Comparison of ENCODE assay signal across 7 cellular contexts in genomic region chr12:110073049-110073831, GRCh38. TPM values are rescaled to one million over a fixed set of nuclear protein-coding genes. Genes with fewer than 3 reads are reported as not detected.
DNase-seq lines count a peak whose midpoint lies in the region; FAIRE-seq and TF ChIP-seq lines count a peak whose summit lies in the region.

No MANE protein-coding gene starts in this region.

- no peak overlapping the region for H2AK5ac ChIP-seq in mesenchymal stem cell (ENCODE audit: low read length, severe bottlenecking)

- no peaks in the 10 kb centered on the region for H3K79me1 ChIP-seq in mesenchymal stem cell (replicated peaks; ENCODE audit: low read length, poor library complexity, severe bottlenecking)

- H3K36me3 Mint-ChIP-seq in HFFc6 (ENCODE audit: low read depth): no peaks in the 10 kb centered on the region

- H4K8ac ChIP-seq in mesenchymal stem cell (ENCODE audit: low read length): no peak overlapping the region

- H3K4me3 Mint-ChIP-seq in HFFc6: peak overlapping the region; percentile 85

- H3K9me3 ChIP-seq in mesenchymal stem cell (ENCODE audit: control insufficient read depth, low read length) (no peaks in the 10 kb centered on the region), thymus (ENCODE audit: control insufficient read depth) (no peaks in the 10 kb centered on the region), HAP-1 (no peaks in the 10 kb centered on the region)

- H3K27ac Mint-ChIP-seq in HFFc6: no peak overlapping the region

- no peak overlapping the region for H2BK15ac ChIP-seq in mesenchymal stem cell (ENCODE audit: low read depth, poor library complexity, severe bottlenecking)

- no peak for FAIRE-seq in RCC 7860 (lab: Jason Lieb, UNC)

- H3K27me3 Mint-ChIP-seq in HFFc6 (ENCODE audit: insufficient read depth): peaks cover 12% of the 10 kb centered on the region

- TF ChIP-seq CTCF in HFFc6 (IDR thresholded peaks at IDR 0.05): no peak

- peaks cover 1% of the 10 kb centered on the region for H3K4me1 ChIP-seq in mesenchymal stem cell (ENCODE audit: control insufficient read depth, insufficient read depth, low read depth, low read length)
- peaks cover 3% of the 10 kb centered on the region for H3K4me1 ChIP-seq in thymus (ENCODE audit: control insufficient read depth, insufficient read depth, low read length)
- H3K4me1 ChIP-seq in HAP-1: no peaks in the 10 kb centered on the region

- H3K4me3 ChIP-seq in mesenchymal stem cell (ENCODE audit: insufficient read depth in 1 of 2, low read depth in 1 of 2, low read length in 2 of 2) (peak overlapping the region in 1 of 2 experiments; percentile 76), thymus (ENCODE audit: low read length) (peak overlapping the region; percentile 47), HAP-1 (no peak overlapping the region)

- in situ Hi-C loops in SK-MEL-5 (cut with HindIII; ENCODE audit: low pct_unique_long_range_greater_than_20kb, low sequenced_read_pairs) (no loop called here), HAP-1 (cut with MboI; ENCODE audit: low sequenced_read_pairs) (no loop called here)

- peak overlapping the region; percentile 19 for H2BK5ac ChIP-seq in mesenchymal stem cell (ENCODE audit: low read depth, low read length, poor library complexity, severe bottlenecking)

- no peak overlapping the region for H2BK12ac ChIP-seq in mesenchymal stem cell (ENCODE audit: low read length in 2 of 2)

- 83% methylated on average over 19 of the region's 19 CpGs for WGBS in mesenchymal stem cell
- 13% methylated on average over 19 of the region's 19 CpGs for WGBS in thymus

- no peak overlapping the region for H2BK120ac ChIP-seq in mesenchymal stem cell (ENCODE audit: low read depth, low read length)

- no peak overlapping the region for H2AFZ ChIP-seq in mesenchymal stem cell (ENCODE audit: low read depth, low read length)

- H3K27me3 ChIP-seq in mesenchymal stem cell (ENCODE audit: control insufficient read depth in 1 of 2, insufficient read depth in 1 of 2, low read length in 2 of 2) (peaks cover 0 to 11% of the 10 kb centered on the region in 2 experiments), thymus (ENCODE audit: control insufficient read depth, insufficient read depth) (no peaks in the 10 kb centered on the region), HAP-1 (ENCODE audit: low read depth) (no peaks in the 10 kb centered on the region; the same call in 1 of the 2 replicates)

- H3K23ac ChIP-seq in mesenchymal stem cell (ENCODE audit: low read length in 2 of 2): no peak overlapping the region

- H3K4me2 ChIP-seq in mesenchymal stem cell (ENCODE audit: low read length, poor library complexity, severe bottlenecking): no peak overlapping the region

- no peak overlapping the region for H4K91ac ChIP-seq in mesenchymal stem cell (ENCODE audit: low read length)

- no peaks in the 10 kb centered on the region for H3K9me3 Mint-ChIP-seq in HFFc6

- no peak for DNase-seq in HFFc6
- DNase-seq in SK-MEL-5 (ENCODE audit: low read depth, low spot score): peak; percentile 97
- peak; percentile 19 to 98 (median 90) for DNase-seq in caudate nucleus (lab: John Stamatoyannopoulos, UW)
- DNase-seq in mesenchymal stem cell: no peak
- DNase-seq in HAP-1 (ENCODE audit: low spot score in 2 of 2): no peak
- DNase-seq in RCC 7860 (ENCODE audit: low spot score): no peak

- H3K36me3 ChIP-seq in mesenchymal stem cell (ENCODE audit: control insufficient read depth in 1 of 2, insufficient read depth in 2 of 2, low read depth in 1 of 2, low read length in 2 of 2) (no peaks in the 10 kb centered on the region), thymus (ENCODE audit: control insufficient read depth, insufficient read depth) (no peaks in the 10 kb centered on the region), HAP-1 (replicated peaks) (no peaks in the 10 kb centered on the region)

- H3K27ac ChIP-seq in caudate nucleus (ENCODE audit: low read depth, low read length): peak overlapping the region; percentile 96
- no peak overlapping the region for H3K27ac ChIP-seq in mesenchymal stem cell (ENCODE audit: low read length, poor library complexity, severe bottlenecking)
- no peak overlapping the region for H3K27ac ChIP-seq in thymus (ENCODE audit: low read depth)

- H3K14ac ChIP-seq in mesenchymal stem cell (ENCODE audit: low read length in 2 of 2): no peak overlapping the region

- no peak overlapping the region for H3K18ac ChIP-seq in mesenchymal stem cell (ENCODE audit: low read depth in 1 of 2, low read length in 2 of 2)

- H3K4ac ChIP-seq in mesenchymal stem cell (ENCODE audit: low read depth in 1 of 2, low read length in 2 of 2): no peak overlapping the region

- peak overlapping the region; percentile 67 for H3K9ac ChIP-seq in mesenchymal stem cell (ENCODE audit: low read length)

- peaks cover 12% of the 10 kb centered on the region for H3K4me1 Mint-ChIP-seq in HFFc6 (ENCODE audit: low read depth)

RNA-seq across cellular contexts. Expression of gene C12orf76, which starts 24.9 kb away (rescaled TPM):
- total RNA-seq in HFFc6 (2021; fragmentation: NEBNext Ultra II Directional; extraction: Animal tissue kit (Norgen Biotek cat#: 25700)): 1 to 10 TPM; 4.2 to 5.8 (median 4.6) TPM
- total RNA-seq in SK-MEL-5 (2014; rRNA removed; shearing (Covaris generic)): 26.7 and 29.5 TPM in 2 replicates
- polyA plus RNA-seq in SK-MEL-5 (2015; cell fraction: cytosol; rRNA removed): 19.0 and 21.8 TPM in 2 replicates
- 131 and 144 TPM in 2 replicates for polyA plus RNA-seq in SK-MEL-5 (2015; cell fraction: nucleus; rRNA removed)
- 10.6 TPM for polyA plus RNA-seq in mesenchymal stem cell (2013, experiment 1 of 2)
- polyA plus RNA-seq in mesenchymal stem cell (2013, experiment 2 of 2): 10.7 TPM
- polyA plus RNA-seq in thymus: 21.5 TPM

RNA-seq across cellular contexts. Expression of gene IFT81, which starts 50.9 kb away (rescaled TPM):
- total RNA-seq in HFFc6 (2021; fragmentation: NEBNext Ultra II Directional; extraction: Animal tissue kit (Norgen Biotek cat#: 25700)): 10 to 100 TPM in 5 of 6 experiments, 1 to 10 TPM in 1; 9.4 to 14.4 (median 12.8) TPM
- total RNA-seq in SK-MEL-5 (2014; rRNA removed; shearing (Covaris generic)): 74.7 and 77.1 TPM in 2 replicates
- 65.9 and 80.2 TPM in 2 replicates for polyA plus RNA-seq in SK-MEL-5 (2015; cell fraction: cytosol; rRNA removed)
- polyA plus RNA-seq in SK-MEL-5 (2015; cell fraction: nucleus; rRNA removed): 175 and 204 TPM in 2 replicates
- 10.9 TPM for polyA plus RNA-seq in mesenchymal stem cell (2013, experiment 1 of 2)
- polyA plus RNA-seq in mesenchymal stem cell (2013, experiment 2 of 2): 10.4 TPM
- polyA plus RNA-seq in thymus: 7.3 TPM

Comparison
In these comparisons a context has a peak if more than half of its experiments do, and no peak if none do; other contexts are left out.
1. DNase-seq: peak in SK-MEL-5 (single experiment) and caudate nucleus (61 of 61); none in HFFc6 (single experiment), mesenchymal stem cell (single experiment), HAP-1 (0 of 2) and RCC 7860 (single experiment).